In the genomic region with DNA sequence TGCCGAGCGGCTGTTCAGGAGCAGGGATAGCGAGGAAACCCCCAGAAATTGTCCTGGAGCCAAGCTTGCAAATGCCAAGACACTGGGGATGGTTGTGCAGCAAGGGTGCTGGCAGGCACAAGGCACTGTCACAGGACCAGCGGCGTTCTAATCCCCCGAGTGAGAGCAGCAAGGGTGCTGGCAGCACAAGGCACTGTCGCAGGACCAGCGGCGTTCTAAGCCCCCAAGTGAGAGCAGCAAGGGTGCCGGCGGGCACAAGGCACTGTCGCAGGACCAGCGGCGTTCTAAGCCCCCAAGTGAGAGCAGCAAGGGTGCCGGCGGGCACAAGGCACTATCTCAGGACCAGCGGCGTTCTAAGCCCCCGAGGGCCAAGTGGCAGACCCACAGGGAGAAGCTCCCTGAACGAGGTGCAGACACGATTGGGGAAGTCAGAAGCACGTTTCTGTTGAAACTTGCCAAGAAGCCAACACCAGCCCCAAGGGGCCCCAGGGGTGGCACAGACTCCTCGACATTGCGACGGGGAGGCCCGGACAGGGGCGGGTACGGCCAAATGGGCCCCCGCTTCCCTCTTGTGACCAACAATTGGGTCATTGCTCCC, we compare ENCODE assay signal across 23 cellular contexts. TPM values are rescaled to one million over a fixed set of nuclear protein-coding genes. Genes with fewer than 3 reads are reported as not detected.
DNase-seq lines count a peak whose midpoint lies in the region; ATAC-seq and TF ChIP-seq lines count a peak whose summit lies in the region.
"Had no signal": no experiment of that assay in that cellular context is flagged by ENCODE, and none has a peak within 500 bp of the region (broad histone marks: within the 10 kb centered on the region; RNA-seq: fewer than 3 reads in every experiment).

No MANE protein-coding gene starts in this region.

- H3K27me3 ChIP-seq in neuronal stem cell (ENCODE audit: control insufficient read depth in 3 of 3, insufficient read depth in 3 of 3, low read depth in 1 of 3, low read length in 3 of 3) = peaks cover 0 to 20% (median 3%) of the 10 kb centered on the region in 3 experiments
- no peaks in the 10 kb centered on the region for H3K27me3 ChIP-seq in right lobe of liver
- H3K27me3 ChIP-seq: stomach, upper lobe of left lung had no signal

- H3K4me3 Mint-ChIP-seq in activated T-cell treated with anti-CD3 and anti-CD28 coated beads, Interleukin-2, amount 50 U/mL, for 24 hours = no peak overlapping the region
- no peak overlapping the region for H3K4me3 Mint-ChIP-seq in activated T-cell treated with anti-CD3 and anti-CD28 coated beads, Interleukin-2, amount 50 U/mL, for 72 hours
- H3K4me3 Mint-ChIP-seq in WTC11 (no peak overlapping the region), immature natural killer cell (no peak overlapping the region)
- H3K4me3 Mint-ChIP-seq: activated CD4-positive, alpha-beta memory T cell treated with anti-CD3 and anti-CD28 coated beads for 36 hours; HFFc6; nephron; T-helper 1 cell treated with Interleukin-12 subunit alpha and Interleukin-12 subunit beta and Interleukin-4 antibody, amounts not matched to agents 30 μg/mL and 1 μg/mL, for 36 hours had no signal

- no peak overlapping the region for H3K27ac ChIP-seq in neuronal stem cell (replicated peaks; ENCODE audit: low read length)
- no peak overlapping the region for H3K27ac ChIP-seq in right lobe of liver
- H3K27ac ChIP-seq: breast epithelium, skin epidermis, stomach, upper lobe of left lung, VCaP had no signal

- H3K4ac ChIP-seq in neuronal stem cell (ENCODE audit: low read length) = no peak overlapping the region

- POLR2A ChIA-PET in WTC11 (lab: Charles Lee) = no interaction called here

- CTCF ChIA-PET in WTC11 (lab: Charles Lee) = no interaction called here

- no peak overlapping the region for H3K14ac ChIP-seq in neuronal stem cell (ENCODE audit: low read length)

- no peak overlapping the region for H2AK5ac ChIP-seq in neuronal stem cell (ENCODE audit: low read depth, low read length)

- no peaks in the 10 kb centered on the region for H3K36me3 ChIP-seq in neuronal stem cell (replicated peaks in 1 of 2; ENCODE audit: control insufficient read depth in 2 of 2, insufficient read depth in 2 of 2, low read length in 2 of 2)
- H3K36me3 ChIP-seq in right lobe of liver = no peaks in the 10 kb centered on the region
- H3K36me3 ChIP-seq: breast epithelium, stomach, upper lobe of left lung had no signal

- H2BK12ac ChIP-seq in neuronal stem cell (ENCODE audit: low read length) = no peak overlapping the region

- H3K27me3 Mint-ChIP-seq in activated T-cell treated with anti-CD3 and anti-CD28 coated beads, Interleukin-2, amount 50 U/mL, for 24 hours = peaks cover 6% of the 10 kb centered on the region
- H3K27me3 Mint-ChIP-seq in activated T-cell treated with anti-CD3 and anti-CD28 coated beads, Interleukin-2, amount 50 U/mL, for 72 hours (ENCODE audit: low read depth) = peaks cover 6% of the 10 kb centered on the region
- H3K27me3 Mint-ChIP-seq in WTC11 (ENCODE audit: low read depth) (no peaks in the 10 kb centered on the region; the same call in 1 of the 2 replicates), immature natural killer cell (ENCODE audit: low read depth in 3 of 3) (peaks cover 0 to 10% (median 8%) of the 10 kb centered on the region in 3 donors)

- H3K27ac Mint-ChIP-seq in activated T-cell treated with anti-CD3 and anti-CD28 coated beads, Interleukin-2, amount 50 U/mL, for 24 hours = no peak overlapping the region
- H3K27ac Mint-ChIP-seq in activated T-cell treated with anti-CD3 and anti-CD28 coated beads, Interleukin-2, amount 50 U/mL, for 72 hours = no peak overlapping the region
- H3K27ac Mint-ChIP-seq in WTC11 (no peak overlapping the region), immature natural killer cell (no peak overlapping the region)
- H3K27ac Mint-ChIP-seq: activated CD4-positive, alpha-beta memory T cell treated with anti-CD3 and anti-CD28 coated beads for 36 hours; HFFc6; T-helper 1 cell treated with Interleukin-12 subunit alpha and Interleukin-12 subunit beta and Interleukin-4 antibody, amounts not matched to agents 30 μg/mL and 1 μg/mL, for 36 hours had no signal

- DNase-seq in activated T-cell treated with anti-CD3 and anti-CD28 coated beads, Interleukin-2, amount 50 U/mL, for 24 hours = peak; percentile 22
- DNase-seq in activated T-cell treated with anti-CD3 and anti-CD28 coated beads, Interleukin-2, amount 50 U/mL, for 72 hours = no peak
- DNase-seq in WTC11 (ENCODE audit: low spot score) (peak; percentile 8), neuronal stem cell (ENCODE audit: low spot score) (no peak), iPS-NIHi7 (ENCODE audit: extremely low spot score) (no peak), right lobe of liver (no peak), immature natural killer cell (no peak)
- DNase-seq: activated CD4-positive, alpha-beta memory T cell treated with anti-CD3 and anti-CD28 coated beads for 36 hours; activated naive CD4-positive, alpha-beta T cell; HFFc6; NCI-H1436; NCI-H2171 treated with DMSO at 0.1 percent for 48 hours; NCI-H526 treated with DMSO at 0.1 percent for 48 hours; SHP77 treated with DMSO at 0.1 percent for 48 hours; stimulated activated CD4-positive, alpha-beta T cell treated with anti-CD3 and anti-CD28 coated beads, Interleukin-2, amount 100 ng/mL, for 48 hours; stomach had no signal

- intact Hi-C loops in right lobe of liver (cut with DNase I) = no loop called here

- no peak overlapping the region for H3K9ac ChIP-seq in neuronal stem cell (ENCODE audit: low read depth, low read length, poor library complexity)

- WGBS in neuronal stem cell (ENCODE audit: extremely low coverage in 2 of 2, insufficient read length in 2 of 2, insufficient replicate concordance in 1 of 2), 2 donors = no CpG with 5 or more reads among the region's 29 CpGs
- WGBS in right lobe of liver (ENCODE audit: insufficient coverage, low coverage, low lambda C conversion rate, missing lambda C conversion rate) = 73% methylated on average over 14 of the region's 29 CpGs

- H2AFZ ChIP-seq in neuronal stem cell (ENCODE audit: low read length) = no peak overlapping the region

- TF ChIP-seq CTCF in WTC11 (IDR thresholded peaks at IDR 0.05) (no peak), right lobe of liver (IDR thresholded peaks at IDR 0.05) (no peak)

- H4K91ac ChIP-seq in neuronal stem cell (ENCODE audit: low read depth, low read length, poor library complexity) = no peak overlapping the region

- no peak overlapping the region for H2BK120ac ChIP-seq in neuronal stem cell (ENCODE audit: low read depth, low read length)

- peaks cover 3% of the 10 kb centered on the region for H3K79me1 ChIP-seq in neuronal stem cell (ENCODE audit: low read depth, low read length)

- H3K18ac ChIP-seq in neuronal stem cell (ENCODE audit: low read length) = peak overlapping the region; percentile 84

- H3K9me3 Mint-ChIP-seq in activated T-cell treated with anti-CD3 and anti-CD28 coated beads, Interleukin-2, amount 50 U/mL, for 24 hours = no peaks in the 10 kb centered on the region
- no peaks in the 10 kb centered on the region for H3K9me3 Mint-ChIP-seq in activated T-cell treated with anti-CD3 and anti-CD28 coated beads, Interleukin-2, amount 50 U/mL, for 72 hours
- H3K9me3 Mint-ChIP-seq in WTC11 (no peaks in the 10 kb centered on the region), immature natural killer cell (no peaks in the 10 kb centered on the region)
- H3K9me3 Mint-ChIP-seq: activated CD4-positive, alpha-beta memory T cell treated with anti-CD3 and anti-CD28 coated beads for 36 hours; HFFc6; nephron; T-helper 1 cell treated with Interleukin-12 subunit alpha and Interleukin-12 subunit beta and Interleukin-4 antibody, amounts not matched to agents 30 μg/mL and 1 μg/mL, for 36 hours had no signal

- H4K8ac ChIP-seq in neuronal stem cell (ENCODE audit: low read depth, low read length) = no peak overlapping the region

- peak overlapping the region; percentile 10 for H2BK15ac ChIP-seq in neuronal stem cell (ENCODE audit: low read length)

- H3K4me1 ChIP-seq in neuronal stem cell (ENCODE audit: control insufficient read depth in 2 of 2, insufficient read depth in 1 of 2, low read depth in 1 of 2, low read length in 2 of 2) (peaks cover 7 to 9% of the 10 kb centered on the region in 2 donors), right lobe of liver (no peaks in the 10 kb centered on the region)
- H3K4me1 ChIP-seq: breast epithelium had no signal

- no peak for ATAC-seq in activated T-cell treated with anti-CD3 and anti-CD28 coated beads, Interleukin-2, amount 50 U/mL, for 72 hours (replicated peaks in 1 of 2)
- ATAC-seq in WTC11 (no peak), GM18907 (IDR thresholded peaks at IDR 0.05; ENCODE audit: unreplicated experiment) (no peak), right lobe of liver (no peak)

- H3K4me3 ChIP-seq in neuronal stem cell (ENCODE audit: low read length in 2 of 2) (no peak overlapping the region), right lobe of liver (no peak overlapping the region)
- H3K4me3 ChIP-seq: breast epithelium, skin epidermis, stomach, upper lobe of left lung had no signal

- no peak for TF ChIP-seq POLR2A in right lobe of liver (IDR thresholded peaks at IDR 0.05)

- H3K9me3 ChIP-seq in neuronal stem cell (replicated peaks in 1 of 2; ENCODE audit: control insufficient read depth in 2 of 2, insufficient read depth in 1 of 2, low read depth in 1 of 2, low read length in 2 of 2) (no peaks in the 10 kb centered on the region), right lobe of liver (no peaks in the 10 kb centered on the region)
- H3K9me3 ChIP-seq: breast epithelium, stomach, upper lobe of left lung had no signal

- H2BK5ac ChIP-seq in neuronal stem cell (ENCODE audit: low read length) = no peak overlapping the region

- no peak overlapping the region for H3K4me2 ChIP-seq in neuronal stem cell (ENCODE audit: insufficient read depth, low read length, poor library complexity, severe bottlenecking)

- H3K4me1 Mint-ChIP-seq in activated T-cell treated with anti-CD3 and anti-CD28 coated beads, Interleukin-2, amount 50 U/mL, for 24 hours (ENCODE audit: low read depth) = no peaks in the 10 kb centered on the region
- no peaks in the 10 kb centered on the region for H3K4me1 Mint-ChIP-seq in activated T-cell treated with anti-CD3 and anti-CD28 coated beads, Interleukin-2, amount 50 U/mL, for 72 hours (ENCODE audit: low read depth)
- H3K4me1 Mint-ChIP-seq in WTC11 (no peaks in the 10 kb centered on the region), immature natural killer cell (no peaks in the 10 kb centered on the region)

- H3K36me3 Mint-ChIP-seq in activated T-cell treated with anti-CD3 and anti-CD28 coated beads, Interleukin-2, amount 50 U/mL, for 24 hours (ENCODE audit: low read depth) = no peaks in the 10 kb centered on the region
- no peaks in the 10 kb centered on the region for H3K36me3 Mint-ChIP-seq in activated T-cell treated with anti-CD3 and anti-CD28 coated beads, Interleukin-2, amount 50 U/mL, for 72 hours (ENCODE audit: insufficient read depth in 2 of 2)
- H3K36me3 Mint-ChIP-seq in WTC11 = no peaks in the 10 kb centered on the region
- H3K36me3 Mint-ChIP-seq in immature natural killer cell = no peaks in the 10 kb centered on the region
- H3K36me3 Mint-ChIP-seq: activated CD4-positive, alpha-beta memory T cell treated with anti-CD3 and anti-CD28 coated beads for 36 hours had no signal

- no peak overlapping the region for H3K23ac ChIP-seq in neuronal stem cell (ENCODE audit: low read depth, low read length, poor library complexity)

RNA-seq across cellular contexts. Expression of a gene that starts 40.4 kb away (rescaled TPM):
- 10 to 100 TPM; 11.0 to 14.9 TPM for total RNA-seq in activated T-cell treated with anti-CD3 and anti-CD28 coated beads, Interleukin-2, amount 50 U/mL, for 72 hours
- total RNA-seq in WTC11 (2021) (20.0 to 22.1 TPM (median 21.5 TPM) in 3 replicates), right lobe of liver (10 to 100 TPM; 12.5 to 24.6 (median 16.9) TPM)
- 13.4 TPM for polyA plus RNA-seq in neuronal stem cell (2013, experiment 1 of 2)
- polyA plus RNA-seq in neuronal stem cell (2013, experiment 2 of 2) = 13.7 TPM
- polyA plus RNA-seq in immature natural killer cell = 1 to 10 TPM in 1 of 3 donors, under 1 TPM in 2; 0.30 to 1.7 (median 0.48) TPM

Comparison
In these comparisons a context has a peak if more than half of its experiments do, and no peak if none do; other contexts are left out.
1. DNase-seq: peak in activated T-cell treated with anti-CD3 and anti-CD28 coated beads, Interleukin-2, amount 50 U/mL, for 24 hours (single experiment) and WTC11 (single experiment); none in activated T-cell treated with anti-CD3 and anti-CD28 coated beads, Interleukin-2, amount 50 U/mL, for 72 hours (0 of 2), neuronal stem cell (single experiment), iPS-NIHi7 (single experiment), right lobe of liver (0 of 3) and immature natural killer cell (0 of 3).